Comparison of ENCODE assay signal across 1 cellular context in the genomic region with DNA sequence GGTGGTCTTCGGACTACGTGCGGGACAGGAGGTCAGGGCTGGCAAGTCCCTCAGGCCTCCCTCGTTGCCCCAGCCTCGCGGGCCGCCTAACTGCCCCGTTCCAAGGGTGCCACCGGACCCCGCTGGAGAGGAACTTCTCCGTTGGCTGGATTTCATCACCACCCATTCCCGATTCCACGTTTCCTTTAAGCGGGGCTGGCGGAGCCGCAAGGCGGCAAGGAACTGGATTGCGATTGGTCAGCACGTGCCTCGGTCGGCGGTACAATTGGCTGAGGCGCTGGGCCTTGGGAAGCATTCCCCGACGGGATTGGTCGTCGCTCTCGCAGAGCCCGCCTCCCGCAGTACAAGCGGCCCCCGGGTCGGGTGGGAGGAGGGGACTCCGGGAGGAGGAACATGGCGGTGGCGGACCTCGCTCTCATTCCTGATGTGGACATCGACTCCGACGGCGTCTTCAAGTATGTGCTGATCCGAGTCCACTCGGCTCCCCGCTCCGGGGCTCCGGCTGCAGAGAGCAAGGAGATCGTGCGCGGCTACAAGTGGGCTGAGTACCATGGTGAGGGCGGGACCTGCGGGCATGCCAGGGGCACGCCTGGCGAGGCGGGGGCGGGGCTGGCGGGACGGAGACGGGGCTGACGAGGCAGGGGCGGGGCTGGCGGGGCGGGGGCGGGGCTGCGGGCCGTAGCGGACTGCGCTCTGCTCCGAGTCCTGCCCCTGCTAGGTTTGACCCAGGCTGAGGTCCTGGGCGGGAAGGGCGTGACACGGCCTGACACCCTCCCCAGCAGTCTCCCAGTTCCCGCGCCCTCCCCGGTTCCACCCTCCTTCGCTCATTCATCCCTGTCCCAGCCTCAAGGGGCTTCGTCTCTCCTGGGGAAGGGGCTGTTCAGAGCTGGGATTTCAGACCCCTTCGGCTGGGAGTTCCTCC.
TF ChIP-seq lines count a peak whose summit lies in the region.

A gene (plus strand): TSS at position 372 of the 922 bp plus-strand sequence. CDS start 22 bp downstream, at position 394.

TF ChIP-seq in GM12878, 131 proteins besides CTCF, POLR2A, EP300 and RAD21 (continued from another document and continues in another):
- TF ChIP-seq, protein P1, sequence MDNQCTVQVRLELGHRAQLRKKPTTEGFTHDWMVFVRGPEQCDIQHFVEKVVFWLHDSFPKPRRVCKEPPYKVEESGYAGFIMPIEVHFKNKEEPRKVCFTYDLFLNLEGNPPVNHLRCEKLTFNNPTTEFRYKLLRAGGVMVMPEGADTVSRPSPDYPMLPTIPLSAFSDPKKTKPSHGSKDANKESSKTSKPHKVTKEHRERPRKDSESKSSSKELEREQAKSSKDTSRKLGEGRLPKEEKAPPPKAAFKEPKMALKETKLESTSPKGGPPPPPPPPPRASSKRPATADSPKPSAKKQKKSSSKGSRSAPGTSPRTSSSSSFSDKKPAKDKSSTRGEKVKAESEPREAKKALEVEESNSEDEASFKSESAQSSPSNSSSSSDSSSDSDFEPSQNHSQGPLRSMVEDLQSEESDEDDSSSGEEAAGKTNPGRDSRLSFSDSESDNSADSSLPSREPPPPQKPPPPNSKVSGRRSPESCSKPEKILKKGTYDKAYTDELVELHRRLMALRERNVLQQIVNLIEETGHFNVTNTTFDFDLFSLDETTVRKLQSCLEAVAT (IDR thresholded peaks at IDR 0.05), result peak; percentile 32; the same call in 1 of the 2 replicates
- TF ChIP-seq TBL1XR1 (IDR thresholded peaks at IDR 0.05; ENCODE audit: low read depth, low read length) (no peak), TCF3 (IDR thresholded peaks at IDR 0.05; ENCODE audit: borderline replicate concordance, insufficient read depth, low read depth, low read length) (0 out of 2 replicates have a peak, but pooled peaks have one; percentile 38), ZZZ3 (IDR thresholded peaks at IDR 0.05; ENCODE audit: control insufficient read depth, insufficient read length, low read depth) (no peak), SMC3 (IDR thresholded peaks at IDR 0.05; ENCODE audit: borderline replicate concordance, low read length) (no peak), ZNF24 (IDR thresholded peaks at IDR 0.05) (no peak), PAX5 (IDR thresholded peaks at IDR 0.05; ENCODE audit: borderline replicate concordance, low read depth, low read length) (0 out of 2 replicates have a peak, but pooled peaks have one; percentile 10), TCF12 (IDR thresholded peaks at IDR 0.05; ENCODE audit: low read depth, low read length) (no peak), KLF5 (IDR thresholded peaks at IDR 0.05; ENCODE audit: partially characterized antibody) (peak; percentile 82), EED (IDR thresholded peaks at IDR 0.05; ENCODE audit: low read depth) (peak; percentile 44; the same call in 1 of the 2 replicates), MEF2A (IDR thresholded peaks at IDR 0.05; ENCODE audit: insufficient read depth, low read depth, low read length) (no peak), POLR2AphosphoS2 (IDR thresholded peaks at IDR 0.05; ENCODE audit: low read depth, low read length) (peak; percentile 94), EZH2 (IDR thresholded peaks at IDR 0.05; ENCODE audit: borderline replicate concordance, control insufficient read depth, low read depth, low read length) (no peak), NBN (IDR thresholded peaks at IDR 0.05) (0 out of 2 replicates have a peak, but pooled peaks have one; percentile 44), MYC (IDR thresholded peaks at IDR 0.05; ENCODE audit: insufficient read depth, insufficient read length, insufficient replicate concordance, low read length, severe bottlenecking) (no peak), GATAD2B (conservative IDR thresholded peaks at IDR 0.05; ENCODE audit: low read depth) (peak; percentile 15; the same call in 1 of the 2 replicates), NRF1 (conservative IDR thresholded peaks at IDR 0.05; ENCODE audit: low read depth, low read length) (no peak), IKZF2 (IDR thresholded peaks at IDR 0.05) (peak; percentile 70 to 78; a peak in 3 of 4 replicates), RFX5 (IDR thresholded peaks at IDR 0.05; ENCODE audit: low read depth, low read length) (no peak), HDAC2 (IDR thresholded peaks at IDR 0.05) (no peak), SMAD1 (IDR thresholded peaks at IDR 0.05; ENCODE audit: low read depth, partially characterized antibody) (peak; percentile 25), MTA3 (IDR thresholded peaks at IDR 0.05; ENCODE audit: borderline replicate concordance, low read length) (no peak), CREM (IDR thresholded peaks at IDR 0.05; ENCODE audit: low read depth) (peak; percentile 54), RUNX3 (IDR thresholded peaks at IDR 0.05; ENCODE audit: low read length) (peak; percentile 27; the same call in 1 of the 2 replicates), ESRRA (IDR thresholded peaks at IDR 0.05; ENCODE audit: low read length) (no peak), TAF1 (IDR thresholded peaks at IDR 0.05; ENCODE audit: borderline replicate concordance, low read depth, low read length) (peak; percentile 72), ZNF207 (IDR thresholded peaks at IDR 0.05; ENCODE audit: borderline replicate concordance) (peak; percentile 86; the same call in 1 of the 2 replicates), SIN3A (IDR thresholded peaks at IDR 0.05; ENCODE audit: low read depth, low read length) (peak; percentile 22; the same call in 1 of the 2 replicates), SP1 (IDR thresholded peaks at IDR 0.05; ENCODE audit: low read depth, low read length) (peak; percentile 100), MEF2B (IDR thresholded peaks at IDR 0.05; ENCODE audit: partially characterized antibody, poor library complexity, severe bottlenecking) (no peak), HDGF (IDR thresholded peaks at IDR 0.05) (peak; percentile 78)
- TF ChIP-seq, protein P2, sequence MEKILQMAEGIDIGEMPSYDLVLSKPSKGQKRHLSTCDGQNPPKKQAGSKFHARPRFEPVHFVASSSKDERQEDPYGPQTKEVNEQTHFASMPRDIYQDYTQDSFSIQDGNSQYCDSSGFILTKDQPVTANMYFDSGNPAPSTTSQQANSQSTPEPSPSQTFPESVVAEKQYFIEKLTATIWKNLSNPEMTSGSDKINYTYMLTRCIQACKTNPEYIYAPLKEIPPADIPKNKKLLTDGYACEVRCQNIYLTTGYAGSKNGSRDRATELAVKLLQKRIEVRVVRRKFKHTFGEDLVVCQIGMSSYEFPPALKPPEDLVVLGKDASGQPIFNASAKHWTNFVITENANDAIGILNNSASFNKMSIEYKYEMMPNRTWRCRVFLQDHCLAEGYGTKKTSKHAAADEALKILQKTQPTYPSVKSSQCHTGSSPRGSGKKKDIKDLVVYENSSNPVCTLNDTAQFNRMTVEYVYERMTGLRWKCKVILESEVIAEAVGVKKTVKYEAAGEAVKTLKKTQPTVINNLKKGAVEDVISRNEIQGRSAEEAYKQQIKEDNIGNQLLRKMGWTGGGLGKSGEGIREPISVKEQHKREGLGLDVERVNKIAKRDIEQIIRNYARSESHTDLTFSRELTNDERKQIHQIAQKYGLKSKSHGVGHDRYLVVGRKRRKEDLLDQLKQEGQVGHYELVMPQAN (conservative IDR thresholded peaks at IDR 0.05), result peak; percentile 71
- TF ChIP-seq, protein P3, sequence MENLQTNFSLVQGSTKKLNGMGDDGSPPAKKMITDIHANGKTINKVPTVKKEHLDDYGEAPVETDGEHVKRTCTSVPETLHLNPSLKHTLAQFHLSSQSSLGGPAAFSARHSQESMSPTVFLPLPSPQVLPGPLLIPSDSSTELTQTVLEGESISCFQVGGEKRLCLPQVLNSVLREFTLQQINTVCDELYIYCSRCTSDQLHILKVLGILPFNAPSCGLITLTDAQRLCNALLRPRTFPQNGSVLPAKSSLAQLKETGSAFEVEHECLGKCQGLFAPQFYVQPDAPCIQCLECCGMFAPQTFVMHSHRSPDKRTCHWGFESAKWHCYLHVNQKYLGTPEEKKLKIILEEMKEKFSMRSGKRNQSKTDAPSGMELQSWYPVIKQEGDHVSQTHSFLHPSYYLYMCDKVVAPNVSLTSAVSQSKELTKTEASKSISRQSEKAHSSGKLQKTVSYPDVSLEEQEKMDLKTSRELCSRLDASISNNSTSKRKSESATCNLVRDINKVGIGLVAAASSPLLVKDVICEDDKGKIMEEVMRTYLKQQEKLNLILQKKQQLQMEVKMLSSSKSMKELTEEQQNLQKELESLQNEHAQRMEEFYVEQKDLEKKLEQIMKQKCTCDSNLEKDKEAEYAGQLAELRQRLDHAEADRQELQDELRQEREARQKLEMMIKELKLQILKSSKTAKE (IDR thresholded peaks at IDR 0.05; ENCODE audit: low read depth, poor library complexity, severe bottlenecking), result peak; percentile 58
- TF ChIP-seq, protein P4, sequence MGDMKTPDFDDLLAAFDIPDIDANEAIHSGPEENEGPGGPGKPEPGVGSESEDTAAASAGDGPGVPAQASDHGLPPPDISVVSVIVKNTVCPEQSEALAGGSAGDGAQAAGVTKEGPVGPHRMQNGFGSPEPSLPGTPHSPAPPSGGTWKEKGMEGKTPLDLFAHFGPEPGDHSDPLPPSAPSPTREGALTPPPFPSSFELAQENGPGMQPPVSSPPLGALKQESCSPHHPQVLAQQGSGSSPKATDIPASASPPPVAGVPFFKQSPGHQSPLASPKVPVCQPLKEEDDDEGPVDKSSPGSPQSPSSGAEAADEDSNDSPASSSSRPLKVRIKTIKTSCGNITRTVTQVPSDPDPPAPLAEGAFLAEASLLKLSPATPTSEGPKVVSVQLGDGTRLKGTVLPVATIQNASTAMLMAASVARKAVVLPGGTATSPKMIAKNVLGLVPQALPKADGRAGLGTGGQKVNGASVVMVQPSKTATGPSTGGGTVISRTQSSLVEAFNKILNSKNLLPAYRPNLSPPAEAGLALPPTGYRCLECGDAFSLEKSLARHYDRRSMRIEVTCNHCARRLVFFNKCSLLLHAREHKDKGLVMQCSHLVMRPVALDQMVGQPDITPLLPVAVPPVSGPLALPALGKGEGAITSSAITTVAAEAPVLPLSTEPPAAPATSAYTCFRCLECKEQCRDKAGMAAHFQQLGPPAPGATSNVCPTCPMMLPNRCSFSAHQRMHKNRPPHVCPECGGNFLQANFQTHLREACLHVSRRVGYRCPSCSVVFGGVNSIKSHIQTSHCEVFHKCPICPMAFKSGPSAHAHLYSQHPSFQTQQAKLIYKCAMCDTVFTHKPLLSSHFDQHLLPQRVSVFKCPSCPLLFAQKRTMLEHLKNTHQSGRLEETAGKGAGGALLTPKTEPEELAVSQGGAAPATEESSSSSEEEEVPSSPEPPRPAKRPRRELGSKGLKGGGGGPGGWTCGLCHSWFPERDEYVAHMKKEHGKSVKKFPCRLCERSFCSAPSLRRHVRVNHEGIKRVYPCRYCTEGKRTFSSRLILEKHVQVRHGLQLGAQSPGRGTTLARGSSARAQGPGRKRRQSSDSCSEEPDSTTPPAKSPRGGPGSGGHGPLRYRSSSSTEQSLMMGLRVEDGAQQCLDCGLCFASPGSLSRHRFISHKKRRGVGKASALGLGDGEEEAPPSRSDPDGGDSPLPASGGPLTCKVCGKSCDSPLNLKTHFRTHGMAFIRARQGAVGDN (IDR thresholded peaks at IDR 0.05), result peak; percentile 47; the same call in 1 of the 2 replicates
- TF ChIP-seq, protein P5, sequence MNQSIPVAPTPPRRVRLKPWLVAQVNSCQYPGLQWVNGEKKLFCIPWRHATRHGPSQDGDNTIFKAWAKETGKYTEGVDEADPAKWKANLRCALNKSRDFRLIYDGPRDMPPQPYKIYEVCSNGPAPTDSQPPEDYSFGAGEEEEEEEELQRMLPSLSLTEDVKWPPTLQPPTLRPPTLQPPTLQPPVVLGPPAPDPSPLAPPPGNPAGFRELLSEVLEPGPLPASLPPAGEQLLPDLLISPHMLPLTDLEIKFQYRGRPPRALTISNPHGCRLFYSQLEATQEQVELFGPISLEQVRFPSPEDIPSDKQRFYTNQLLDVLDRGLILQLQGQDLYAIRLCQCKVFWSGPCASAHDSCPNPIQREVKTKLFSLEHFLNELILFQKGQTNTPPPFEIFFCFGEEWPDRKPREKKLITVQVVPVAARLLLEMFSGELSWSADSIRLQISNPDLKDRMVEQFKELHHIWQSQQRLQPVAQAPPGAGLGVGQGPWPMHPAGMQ (IDR thresholded peaks at IDR 0.05; ENCODE audit: borderline replicate concordance), result no peak
- TF ChIP-seq, protein P6, sequence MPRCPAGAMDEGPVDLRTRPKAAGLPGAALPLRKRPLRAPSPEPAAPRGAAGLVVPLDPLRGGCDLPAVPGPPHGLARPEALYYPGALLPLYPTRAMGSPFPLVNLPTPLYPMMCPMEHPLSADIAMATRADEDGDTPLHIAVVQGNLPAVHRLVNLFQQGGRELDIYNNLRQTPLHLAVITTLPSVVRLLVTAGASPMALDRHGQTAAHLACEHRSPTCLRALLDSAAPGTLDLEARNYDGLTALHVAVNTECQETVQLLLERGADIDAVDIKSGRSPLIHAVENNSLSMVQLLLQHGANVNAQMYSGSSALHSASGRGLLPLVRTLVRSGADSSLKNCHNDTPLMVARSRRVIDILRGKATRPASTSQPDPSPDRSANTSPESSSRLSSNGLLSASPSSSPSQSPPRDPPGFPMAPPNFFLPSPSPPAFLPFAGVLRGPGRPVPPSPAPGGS (IDR thresholded peaks at IDR 0.05; ENCODE audit: borderline replicate concordance, insufficient read depth, low read depth, low read length, poor library complexity, severe bottlenecking), result peak; percentile 14
- TF ChIP-seq, protein P7, sequence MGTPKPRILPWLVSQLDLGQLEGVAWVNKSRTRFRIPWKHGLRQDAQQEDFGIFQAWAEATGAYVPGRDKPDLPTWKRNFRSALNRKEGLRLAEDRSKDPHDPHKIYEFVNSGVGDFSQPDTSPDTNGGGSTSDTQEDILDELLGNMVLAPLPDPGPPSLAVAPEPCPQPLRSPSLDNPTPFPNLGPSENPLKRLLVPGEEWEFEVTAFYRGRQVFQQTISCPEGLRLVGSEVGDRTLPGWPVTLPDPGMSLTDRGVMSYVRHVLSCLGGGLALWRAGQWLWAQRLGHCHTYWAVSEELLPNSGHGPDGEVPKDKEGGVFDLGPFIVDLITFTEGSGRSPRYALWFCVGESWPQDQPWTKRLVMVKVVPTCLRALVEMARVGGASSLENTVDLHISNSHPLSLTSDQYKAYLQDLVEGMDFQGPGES (IDR thresholded peaks at IDR 0.05), result peak; percentile 95
